ENCODE assay signal across 19 cellular contexts in genomic region chr10:105857284-105858264, GRCh38.
DNase-seq lines count a peak whose midpoint lies in the region; ATAC-seq and TF ChIP-seq lines count a peak whose summit lies in the region.
"Had no signal": no experiment of that assay in that cellular context is flagged by ENCODE, and none has a peak within 500 bp of the region (broad histone marks: within the 10 kb centered on the region; RNA-seq: fewer than 3 reads in every experiment).

No MANE protein-coding gene starts in this region.

- no peaks in the 10 kb centered on the region for H3K9me3 ChIP-seq in CD4-positive, CD25-positive, alpha-beta regulatory T cell (ENCODE audit: control insufficient read depth in 2 of 2, low read length in 2 of 2)
- H3K9me3 ChIP-seq in SK-N-MC (ENCODE audit: low read depth, low read length): no peaks in the 10 kb centered on the region
- H3K9me3 ChIP-seq in left lung: no peaks in the 10 kb centered on the region
- no peaks in the 10 kb centered on the region for H3K9me3 ChIP-seq in vagina
- H3K9me3 ChIP-seq: BLaER1 had no signal

- peaks cover 0 to 21% (median 5%) of the 10 kb centered on the region in 4 donors for H3K4me1 Mint-ChIP-seq in CD4-positive, CD25-positive, alpha-beta regulatory T cell
- peaks cover 6% of the 10 kb centered on the region for H3K4me1 Mint-ChIP-seq in nephron
- peaks cover 18% of the 10 kb centered on the region for H3K4me1 Mint-ChIP-seq in activated naive CD4-positive, alpha-beta T cell treated with anti-CD3 and anti-CD28 coated beads, Interleukin-2, amount 10 ng/mL, durations not matched to agents 7 days and 5 days
- H3K4me1 Mint-ChIP-seq: CD14-positive monocyte, IgD-negative memory B cell had no signal

- H3K4me1 ChIP-seq in CD4-positive, CD25-positive, alpha-beta regulatory T cell (ENCODE audit: control insufficient read depth, insufficient read depth, low read length, poor library complexity, severe bottlenecking): no peaks in the 10 kb centered on the region
- H3K4me1 ChIP-seq in left lung (no peaks in the 10 kb centered on the region), vagina (no peaks in the 10 kb centered on the region)

- intact Hi-C loops in left lung (cut with DNase I) (no loop called here), vagina (cut with DNase I) (no loop called here)

- no peak for DNase-seq in CD4-positive, CD25-positive, alpha-beta regulatory T cell
- no peak for DNase-seq in SK-N-MC (ENCODE audit: low read depth, low spot score)
- no peak for DNase-seq in left lung
- DNase-seq in vagina (ENCODE audit: extremely low spot score in 2 of 2): no peak
- no peak for DNase-seq in SK-N-DZ (ENCODE audit: low spot score)
- no peak for DNase-seq in NCI-H345 (lab: John Stamatoyannopoulos, UW)
- no peak for DNase-seq in activated naive CD4-positive, alpha-beta T cell treated with anti-CD3 and anti-CD28 coated beads, Interleukin-2, amount 10 ng/mL, durations not matched to agents 7 days and 5 days
- DNase-seq: 8988T; Calu3; CD8-positive, alpha-beta T cell; DND-41; EL; HCEC 1CT had no signal

- no peak for ATAC-seq in CD4-positive, CD25-positive, alpha-beta regulatory T cell (ENCODE audit: low read depth in 2 of 2)
- peak; percentile 89 for ATAC-seq in left lung
- ATAC-seq: CD8-positive, alpha-beta T cell; GM12878; HepG2 had no signal

- H3K4me3 ChIP-seq in CD4-positive, CD25-positive, alpha-beta regulatory T cell (ENCODE audit: low read depth, low read length): no peak overlapping the region
- H3K4me3 ChIP-seq in SK-N-MC (peak overlapping the region; percentile 38), left lung (no peak overlapping the region), vagina (no peak overlapping the region)
- H3K4me3 ChIP-seq: BLaER1, GM12878 had no signal

- H3K27me3 Mint-ChIP-seq in CD4-positive, CD25-positive, alpha-beta regulatory T cell: no peaks in the 10 kb centered on the region
- no peaks in the 10 kb centered on the region for H3K27me3 Mint-ChIP-seq in nephron (ENCODE audit: low read depth)
- no peaks in the 10 kb centered on the region for H3K27me3 Mint-ChIP-seq in activated naive CD4-positive, alpha-beta T cell treated with anti-CD3 and anti-CD28 coated beads, Interleukin-2, amount 10 ng/mL, durations not matched to agents 7 days and 5 days
- H3K27me3 Mint-ChIP-seq: IgD-negative memory B cell had no signal

- TF ChIP-seq CTCF in left lung (IDR thresholded peaks at IDR 0.05) (no peak), nephron (IDR thresholded peaks at IDR 0.05; ENCODE audit: unreplicated experiment in 3 of 3) (no peak), vagina (IDR thresholded peaks at IDR 0.05) (no peak)

- H3K9me3 Mint-ChIP-seq in CD4-positive, CD25-positive, alpha-beta regulatory T cell: peaks cover 0 to 9% (median 0%) of the 10 kb centered on the region in 7 donors
- no peaks in the 10 kb centered on the region for H3K9me3 Mint-ChIP-seq in nephron
- no peaks in the 10 kb centered on the region for H3K9me3 Mint-ChIP-seq in activated naive CD4-positive, alpha-beta T cell treated with anti-CD3 and anti-CD28 coated beads, Interleukin-2, amount 10 ng/mL, durations not matched to agents 7 days and 5 days
- H3K9me3 Mint-ChIP-seq: CD8-positive, alpha-beta T cell had no signal

- H3K36me3 Mint-ChIP-seq in CD4-positive, CD25-positive, alpha-beta regulatory T cell: no peaks in the 10 kb centered on the region
- no peaks in the 10 kb centered on the region for H3K36me3 Mint-ChIP-seq in nephron (ENCODE audit: low read depth)
- no peaks in the 10 kb centered on the region for H3K36me3 Mint-ChIP-seq in activated naive CD4-positive, alpha-beta T cell treated with anti-CD3 and anti-CD28 coated beads, Interleukin-2, amount 10 ng/mL, durations not matched to agents 7 days and 5 days
- H3K36me3 Mint-ChIP-seq: CD14-positive monocyte; CD8-positive, alpha-beta T cell; IgD-negative memory B cell had no signal

- H3K27me3 ChIP-seq in CD4-positive, CD25-positive, alpha-beta regulatory T cell (ENCODE audit: control insufficient read depth, insufficient read depth, low read length): no peaks in the 10 kb centered on the region
- no peaks in the 10 kb centered on the region for H3K27me3 ChIP-seq in left lung
- no peaks in the 10 kb centered on the region for H3K27me3 ChIP-seq in vagina
- H3K27me3 ChIP-seq: BLaER1 had no signal

- no peaks in the 10 kb centered on the region for H3K36me3 ChIP-seq in CD4-positive, CD25-positive, alpha-beta regulatory T cell (ENCODE audit: control insufficient read depth, insufficient read depth, low read length)
- no peaks in the 10 kb centered on the region for H3K36me3 ChIP-seq in SK-N-MC (ENCODE audit: insufficient read depth, low read length)
- no peaks in the 10 kb centered on the region for H3K36me3 ChIP-seq in left lung
- no peaks in the 10 kb centered on the region for H3K36me3 ChIP-seq in vagina
- H3K36me3 ChIP-seq: BLaER1 had no signal

- no peak overlapping the region for H3K27ac ChIP-seq in CD4-positive, CD25-positive, alpha-beta regulatory T cell (ENCODE audit: insufficient read depth, low read length, poor library complexity, severe bottlenecking)
- H3K27ac ChIP-seq in SK-N-MC (peak overlapping the region; percentile 88), left lung (peak overlapping the region in 1 of 2 donors; percentile 15), vagina (no peak overlapping the region)
- H3K27ac ChIP-seq: BLaER1 had no signal

- H3K4me3 Mint-ChIP-seq in CD4-positive, CD25-positive, alpha-beta regulatory T cell: no peak overlapping the region
- H3K4me3 Mint-ChIP-seq in nephron: no peak overlapping the region
- no peak overlapping the region for H3K4me3 Mint-ChIP-seq in activated naive CD4-positive, alpha-beta T cell treated with anti-CD3 and anti-CD28 coated beads, Interleukin-2, amount 10 ng/mL, durations not matched to agents 7 days and 5 days
- H3K4me3 Mint-ChIP-seq: CD14-positive monocyte; CD8-positive, alpha-beta T cell; IgD-negative memory B cell had no signal

- CTCF ChIA-PET in activated naive CD4-positive, alpha-beta T cell treated with anti-CD3 and anti-CD28 coated beads, Interleukin-2, amount 10 ng/mL, durations not matched to agents 7 days and 5 days (lab: Charles Lee): no interaction called here

- H3K9ac ChIP-seq in SK-N-MC (ENCODE audit: insufficient read length): peak overlapping the region; percentile 10
- H3K9ac ChIP-seq: BLaER1 had no signal

- peak overlapping the region; percentile 63 to 75 (median 67) for H3K27ac Mint-ChIP-seq in CD4-positive, CD25-positive, alpha-beta regulatory T cell
- peak overlapping the region in 2 of 3 experiments; percentile 13 to 23 for H3K27ac Mint-ChIP-seq in nephron
- H3K27ac Mint-ChIP-seq in activated naive CD4-positive, alpha-beta T cell treated with anti-CD3 and anti-CD28 coated beads, Interleukin-2, amount 10 ng/mL, durations not matched to agents 7 days and 5 days: no peak overlapping the region
- H3K27ac Mint-ChIP-seq: CD8-positive, alpha-beta T cell; IgD-negative memory B cell had no signal

- no peak for TF ChIP-seq POLR2A in vagina (IDR thresholded peaks at IDR 0.05)
